Comparison of ENCODE assay signal across 17 cellular contexts in the genomic region with DNA sequence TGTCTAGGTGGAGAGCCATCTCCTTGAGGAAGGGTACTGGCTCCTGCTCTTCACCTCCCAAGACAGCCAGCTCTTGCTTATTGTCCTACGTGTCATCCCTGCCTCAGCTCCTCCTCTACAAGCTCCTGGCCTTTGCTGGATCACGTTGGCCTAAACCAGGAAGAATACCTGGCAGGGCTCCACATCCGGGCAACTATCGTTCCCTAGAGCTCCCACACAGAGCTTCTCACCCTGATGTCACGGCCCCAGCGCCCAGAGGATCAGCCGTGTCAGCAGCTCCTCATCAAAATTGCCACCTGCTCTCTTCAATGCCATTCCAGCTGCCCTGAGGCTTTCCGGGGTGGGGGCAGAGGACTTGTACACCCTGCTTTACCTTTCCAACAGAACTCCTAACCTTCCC. TPM values are rescaled to one million over a fixed set of nuclear protein-coding genes. Genes with fewer than 3 reads are reported as not detected.
A peak's percentile ranks its signal among the peaks of the same experiment; 100 is the strongest.
DNase-seq lines count a peak whose midpoint lies in the region; ATAC-seq and TF ChIP-seq lines count a peak whose summit lies in the region.
"Had no signal": no experiment of that assay in that cellular context is flagged by ENCODE, and none has a peak within 500 bp of the region (broad histone marks: within the 10 kb centered on the region; RNA-seq: fewer than 3 reads in every experiment).

No MANE protein-coding gene starts in this region.

- peak; percentile 28 to 85 (median 44) for ATAC-seq in right lobe of liver
- no peak for ATAC-seq in activated naive CD8-positive, alpha-beta T cell treated with anti-CD3 and anti-CD28 coated beads, Interleukin-2, amount 50 U/mL, for 24 hours
- ATAC-seq: CD8-positive, alpha-beta T cell; GM12878 had no signal

- intact Hi-C loops in right lobe of liver (cut with DNase I), result no loop called here
- intact Hi-C loops in esophagus muscularis mucosa (cut with DNase I), result loop anchor here (10.0 kb wide), 1 partner anchor 141 kb away; no protein-coding TSS in a partner anchor

- no peaks in the 10 kb centered on the region for H3K79me2 ChIP-seq in MM.1S (ENCODE audit: low read length)

- no peak for TF ChIP-seq EP300 in esophagus muscularis mucosa (IDR thresholded peaks at IDR 0.05)

- no peaks in the 10 kb centered on the region for H4K20me1 ChIP-seq in MM.1S (ENCODE audit: insufficient read depth, low read length)

- no peaks in the 10 kb centered on the region for H3K36me3 Mint-ChIP-seq in activated naive CD8-positive, alpha-beta T cell treated with anti-CD3 and anti-CD28 coated beads, Interleukin-2, amount 50 U/mL, for 24 hours (ENCODE audit: low read depth)
- H3K36me3 Mint-ChIP-seq: CD8-positive, alpha-beta T cell; immature natural killer cell had no signal

- peak overlapping the region; percentile 12; the same call in 1 of the 2 replicates for H3K9ac ChIP-seq in MM.1S (ENCODE audit: low read length)

- H3K4me1 Mint-ChIP-seq in activated naive CD8-positive, alpha-beta T cell treated with anti-CD3 and anti-CD28 coated beads, Interleukin-2, amount 50 U/mL, for 24 hours, result peaks cover 9% of the 10 kb centered on the region
- H3K4me1 Mint-ChIP-seq: immature natural killer cell had no signal

- H3K4me2 ChIP-seq in MM.1S (ENCODE audit: low read depth, low read length), result peak overlapping the region; percentile 76

- peak overlapping the region; percentile 66 for H2AFZ ChIP-seq in MM.1S (ENCODE audit: low read length)

- H3K27me3 Mint-ChIP-seq in activated naive CD8-positive, alpha-beta T cell treated with anti-CD3 and anti-CD28 coated beads, Interleukin-2, amount 50 U/mL, for 24 hours, result peaks cover 16% of the 10 kb centered on the region

- no peak for TF ChIP-seq POLR2A in right lobe of liver (IDR thresholded peaks at IDR 0.05)
- TF ChIP-seq POLR2A in esophagus muscularis mucosa (IDR thresholded peaks at IDR 0.05; ENCODE audit: low read depth), result no peak

- no peak overlapping the region for H3K27ac Mint-ChIP-seq in activated naive CD8-positive, alpha-beta T cell treated with anti-CD3 and anti-CD28 coated beads, Interleukin-2, amount 50 U/mL, for 24 hours
- H3K27ac Mint-ChIP-seq: CD8-positive, alpha-beta T cell; immature natural killer cell had no signal

- H3K4me1 ChIP-seq in MM.1S (ENCODE audit: low read length) (peaks cover 16% of the 10 kb centered on the region), right lobe of liver (peaks cover 0 to 1% (median 0%) of the 10 kb centered on the region in 4 donors), esophagus muscularis mucosa (peaks cover 0 to 32% (median 19%) of the 10 kb centered on the region in 4 donors)
- H3K4me1 ChIP-seq: ascending aorta had no signal

- H3K27me3 ChIP-seq in MM.1S (replicated peaks; ENCODE audit: insufficient read depth, low read length), result no peaks in the 10 kb centered on the region
- peaks cover 38% of the 10 kb centered on the region for H3K27me3 ChIP-seq in WERI-Rb-1 (ENCODE audit: insufficient read depth, low read depth, severe bottlenecking)
- no peaks in the 10 kb centered on the region for H3K27me3 ChIP-seq in right lobe of liver
- no peaks in the 10 kb centered on the region for H3K27me3 ChIP-seq in esophagus muscularis mucosa
- H3K27me3 ChIP-seq: ascending aorta, neutrophil had no signal

- H3K4me3 Mint-ChIP-seq in activated naive CD8-positive, alpha-beta T cell treated with anti-CD3 and anti-CD28 coated beads, Interleukin-2, amount 50 U/mL, for 24 hours, result no peak overlapping the region
- H3K4me3 Mint-ChIP-seq: CD8-positive, alpha-beta T cell; immature natural killer cell had no signal

- peak overlapping the region; percentile 39 for H3K4me3 ChIP-seq in MM.1S (ENCODE audit: low read length)
- no peak overlapping the region for H3K4me3 ChIP-seq in WERI-Rb-1 (ENCODE audit: low read depth, low read length)
- H3K4me3 ChIP-seq in right lobe of liver, result no peak overlapping the region
- H3K4me3 ChIP-seq in esophagus muscularis mucosa, result no peak overlapping the region
- H3K4me3 ChIP-seq: ascending aorta, GM12878 had no signal

- no peaks in the 10 kb centered on the region for H3K36me3 ChIP-seq in MM.1S (replicated peaks; ENCODE audit: insufficient read depth, low read length)
- H3K36me3 ChIP-seq in WERI-Rb-1, result no peaks in the 10 kb centered on the region
- no peaks in the 10 kb centered on the region for H3K36me3 ChIP-seq in right lobe of liver
- no peaks in the 10 kb centered on the region for H3K36me3 ChIP-seq in esophagus muscularis mucosa
- H3K36me3 ChIP-seq: ascending aorta, neutrophil had no signal

- 28% methylated on average over 6 of the region's 8 CpGs for WGBS in right lobe of liver (ENCODE audit: insufficient coverage, low coverage, low lambda C conversion rate, missing lambda C conversion rate)
- 74% methylated on average over 5 of the region's 8 CpGs for WGBS in esophagus muscularis mucosa

- H3K9me3 Mint-ChIP-seq in activated naive CD8-positive, alpha-beta T cell treated with anti-CD3 and anti-CD28 coated beads, Interleukin-2, amount 50 U/mL, for 24 hours, result no peaks in the 10 kb centered on the region
- H3K9me3 Mint-ChIP-seq: CD8-positive, alpha-beta T cell; immature natural killer cell had no signal

- no peak for TF ChIP-seq CTCF in MM.1S (IDR thresholded peaks at IDR 0.05; ENCODE audit: low read length)
- TF ChIP-seq CTCF in WERI-Rb-1 (IDR thresholded peaks at IDR 0.05; ENCODE audit: low read depth, low read length), result no peak
- TF ChIP-seq CTCF in right lobe of liver (IDR thresholded peaks at IDR 0.05), result no peak
- no peak for TF ChIP-seq CTCF in esophagus muscularis mucosa (IDR thresholded peaks at IDR 0.05)

- DNase-seq in DMS153 treated with DMSO at 0.1 percent for 48 hours (lab: John Stamatoyannopoulos, UW; ENCODE audit: unreplicated experiment), result peak; percentile 40
- peak; percentile 24 for DNase-seq in MM.1S
- DNase-seq in WERI-Rb-1, result peak; percentile 44
- DNase-seq in right lobe of liver, result peak in 2 of 3 donors; percentile 63 to 82
- DNase-seq in activated naive CD8-positive, alpha-beta T cell treated with anti-CD3 and anti-CD28 coated beads, Interleukin-2, amount 50 U/mL, for 24 hours, result no peak
- no peak for DNase-seq in DMS114 treated with DMSO at 0.1 percent for 48 hours (lab: John Stamatoyannopoulos, UW; ENCODE audit: unreplicated experiment)
- DNase-seq in activated CD8-positive, alpha-beta memory T cell treated with anti-CD3 and anti-CD28 coated beads for 24 hours, result no peak
- no peak for DNase-seq in esophagus muscularis mucosa (ENCODE audit: extremely low spot score)
- DNase-seq: activated CD8-positive, alpha-beta memory T cell treated with anti-CD3 and anti-CD28 coated beads, Interleukin-2, amount 50 U/mL, for 4 hours; CD8-positive, alpha-beta T cell; immature natural killer cell; NCI-H524 treated with DMSO at 0.1 percent for 48 hours; T-helper 9 cell had no signal

- no peaks in the 10 kb centered on the region for H3K9me2 ChIP-seq in MM.1S (replicated peaks; ENCODE audit: insufficient read depth, low read length)

- H3F3A ChIP-seq in MM.1S (ENCODE audit: insufficient read depth, low read length), result no peaks in the 10 kb centered on the region

- no peaks in the 10 kb centered on the region for H3K9me3 ChIP-seq in MM.1S (replicated peaks; ENCODE audit: insufficient read depth, low read length)
- H3K9me3 ChIP-seq in WERI-Rb-1 (ENCODE audit: severe bottlenecking), result peaks cover 2% of the 10 kb centered on the region
- H3K9me3 ChIP-seq in right lobe of liver, result no peaks in the 10 kb centered on the region
- H3K9me3 ChIP-seq in esophagus muscularis mucosa, result no peaks in the 10 kb centered on the region
- H3K9me3 ChIP-seq: ascending aorta, neutrophil had no signal

- H3K27ac ChIP-seq in MM.1S (ENCODE audit: low read length) (no peak overlapping the region), WERI-Rb-1 (no peak overlapping the region), right lobe of liver (no peak overlapping the region), esophagus muscularis mucosa (replicated peaks in 1 of 4) (no peak overlapping the region)
- H3K27ac ChIP-seq: ascending aorta, neutrophil had no signal

RNA-seq across cellular contexts. Expression of a gene that starts 1.9 kb away (rescaled TPM):
- total RNA-seq in right lobe of liver (100 to 1,000 TPM in 3 of 6 experiments, 10 to 100 TPM in 3; 76.3 to 189 (median 120) TPM), esophagus muscularis mucosa (100 to 1,000 TPM in 3 of 4 donors, 10 to 100 TPM in 1; 75.6 to 205 (median 131) TPM)

RNA-seq across cellular contexts. Expression of a gene that starts 12.3 kb away (rescaled TPM):
- total RNA-seq in right lobe of liver, result not detected
- total RNA-seq in esophagus muscularis mucosa, result not detected
- total RNA-seq: ascending aorta; CD8-positive, alpha-beta T cell; epithelial cell of proximal tubule; GM12878 had no signal

RNA-seq across cellular contexts. Expression of a gene that starts 26.9 kb away (rescaled TPM):
- total RNA-seq in right lobe of liver (10 to 100 TPM; 26.8 to 57.2 (median 40.4) TPM), esophagus muscularis mucosa (10 to 100 TPM; 53.6 to 79.7 (median 63.4) TPM)

RNA-seq across cellular contexts. Expression of a gene that starts 38.9 kb away (rescaled TPM):
- under 1 TPM in 1 of 6 experiments, not detected in 5; 0.14 TPM for total RNA-seq in right lobe of liver
- not detected for total RNA-seq in esophagus muscularis mucosa
- total RNA-seq: ascending aorta, epithelial cell of proximal tubule, GM12878 had no signal

Comparison
In these comparisons a context has a peak if more than half of its experiments do, and no peak if none do; other contexts are left out.
1. DNase-seq: peak in DMS153 treated with DMSO at 0.1 percent for 48 hours (single experiment), MM.1S (single experiment), WERI-Rb-1 (single experiment) and right lobe of liver (2 of 3); none in activated naive CD8-positive, alpha-beta T cell treated with anti-CD3 and anti-CD28 coated beads, Interleukin-2, amount 50 U/mL, for 24 hours (single experiment), DMS114 treated with DMSO at 0.1 percent for 48 hours (single experiment), activated CD8-positive, alpha-beta memory T cell treated with anti-CD3 and anti-CD28 coated beads for 24 hours (single experiment) and esophagus muscularis mucosa (single experiment).